Comparison of ENCODE assay signal across 16 cellular contexts in genomic region chr6:16324622-16325225, GRCh38.
DNase-seq lines count a peak whose midpoint lies in the region; ATAC-seq and TF ChIP-seq lines count a peak whose summit lies in the region.
"Had no signal": no experiment of that assay in that cellular context is flagged by ENCODE, and none has a peak within 500 bp of the region (broad histone marks: within the 10 kb centered on the region; RNA-seq: fewer than 3 reads in every experiment).

No MANE protein-coding gene starts in this region.

- TF ChIP-seq POLR2A in body of pancreas (IDR thresholded peaks at IDR 0.05): no peak

- H4K20me1 ChIP-seq in SK-N-SH (ENCODE audit: insufficient read depth) (peaks cover 7% of the 10 kb centered on the region; the same call in 1 of the 2 replicates), osteoblast (ENCODE audit: insufficient read depth, low read length) (peaks cover 24% of the 10 kb centered on the region)

- H3F3A ChIP-seq in SK-N-SH (replicated peaks; ENCODE audit: insufficient read depth): peaks cover 20% of the 10 kb centered on the region

- H3K9me2 ChIP-seq in SK-N-SH: no peaks in the 10 kb centered on the region

- H3K79me2 ChIP-seq in SK-N-SH (ENCODE audit: insufficient read depth): peaks cover 4% of the 10 kb centered on the region
- H3K79me2 ChIP-seq in osteoblast (ENCODE audit: insufficient read depth, low read length): peaks cover 3% of the 10 kb centered on the region
- H3K79me2 ChIP-seq: hepatocyte had no signal

- H3K36me3 ChIP-seq in SK-N-SH (replicated peaks in 1 of 2; ENCODE audit: control insufficient read depth in 1 of 2, insufficient read depth in 2 of 2, low read length in 1 of 2) (peaks cover 11 to 13% of the 10 kb centered on the region in 2 experiments), osteoblast (ENCODE audit: insufficient read depth, low read length) (peaks cover 6% of the 10 kb centered on the region), body of pancreas (replicated peaks in 1 of 2; ENCODE audit: insufficient read depth in 1 of 2, low read depth in 2 of 2) (peaks cover 4 to 10% of the 10 kb centered on the region in 2 donors)
- H3K36me3 ChIP-seq: MG63 had no signal

- no peak overlapping the region for H3K4me3 Mint-ChIP-seq in chondrocyte (ENCODE audit: unreplicated experiment)

- H3K27ac ChIP-seq in SK-N-SH (ENCODE audit: low read depth in 2 of 2, low read length in 1 of 2) (no peak overlapping the region), osteoblast (ENCODE audit: low read depth, low read length) (no peak overlapping the region), body of pancreas (no peak overlapping the region)
- H3K27ac ChIP-seq: hepatocyte, neutrophil had no signal

- intact Hi-C loops in body of pancreas (cut with DNase I): no loop called here
- intact Hi-C loops in posterior vena cava (cut with DNase I): loop anchor here in 1 of 2 donors (5.0 kb wide), 1 partner anchor 83 kb away; no protein-coding TSS in a partner anchor

- H3K4me1 Mint-ChIP-seq in chondrocyte (ENCODE audit: low read depth): peaks cover 49% of the 10 kb centered on the region

- WGBS in SK-N-SH (ENCODE audit: low lambda C conversion rate): 82% methylated on average over 7 of the region's 7 CpGs
- 89 to 91% methylated on average over 7 of the region's 7 CpGs for WGBS in body of pancreas, 2 donors

- H3K9me3 ChIP-seq in SK-N-SH: no peaks in the 10 kb centered on the region
- H3K9me3 ChIP-seq in osteoblast (ENCODE audit: low read depth, low read length): no peaks in the 10 kb centered on the region
- H3K9me3 ChIP-seq in body of pancreas: no peaks in the 10 kb centered on the region
- H3K9me3 ChIP-seq: MG63, neutrophil had no signal

- H3K4me1 ChIP-seq in SK-N-SH (ENCODE audit: control insufficient read depth in 1 of 2, insufficient read depth in 2 of 2, low read depth in 1 of 2, low read length in 1 of 2) (peaks cover 13 to 38% of the 10 kb centered on the region in 2 experiments; a peak in 3 of 4 replicates), osteoblast (ENCODE audit: insufficient read depth, low read length) (peaks cover 36% of the 10 kb centered on the region), body of pancreas (peaks cover 7% of the 10 kb centered on the region)

- no peaks in the 10 kb centered on the region for H3K9me3 Mint-ChIP-seq in chondrocyte (ENCODE audit: low read depth)
- H3K9me3 Mint-ChIP-seq: central memory CD8-positive, alpha-beta T cell had no signal

- H2AFZ ChIP-seq in SK-N-SH (ENCODE audit: low read depth): no peak overlapping the region
- no peak overlapping the region for H2AFZ ChIP-seq in osteoblast (ENCODE audit: low read length)
- H2AFZ ChIP-seq: hepatocyte had no signal

- H3K4me2 ChIP-seq in SK-N-SH: no peak overlapping the region
- H3K4me2 ChIP-seq in osteoblast (ENCODE audit: insufficient read depth, low read length): no peak overlapping the region
- H3K4me2 ChIP-seq: hepatocyte had no signal

- no peak overlapping the region for H3K4me3 ChIP-seq in SK-N-SH (ENCODE audit: low read depth in 2 of 2, low read length in 1 of 2)
- H3K4me3 ChIP-seq in osteoblast (ENCODE audit: insufficient read depth, low read length): no peak overlapping the region
- H3K4me3 ChIP-seq in body of pancreas: no peak overlapping the region
- H3K4me3 ChIP-seq: hepatocyte, MG63 had no signal

- no peak for TF ChIP-seq RAD21 in SK-N-SH (IDR thresholded peaks at IDR 0.05; ENCODE audit: low read length)

- ATAC-seq in SK-N-SH treated with all-trans-retinoic acid at 6 μM for 48 hours (no peak), body of pancreas (no peak)

- no peak overlapping the region for H3K9ac ChIP-seq in SK-N-SH

- CTCF ChIA-PET in SK-N-SH (lab: Yijun Ruan, JAX): interaction anchor here (0.6 to 10.2 kb wide), 5 partner anchors 8 to 1257 kb away, joined by 3 to 81 read pairs (median 5); no protein-coding TSS in a partner anchor

- TF ChIP-seq CTCF in SK-N-SH (IDR thresholded peaks at IDR 0.05) (no peak), chondrocyte (IDR thresholded peaks at IDR 0.05) (no peak), osteoblast (IDR thresholded peaks at IDR 0.05; ENCODE audit: extremely low read depth, low read depth, low read length) (no peak), body of pancreas (IDR thresholded peaks at IDR 0.05) (no peak)

- H3K36me3 Mint-ChIP-seq in chondrocyte (ENCODE audit: low read depth): peaks cover 19% of the 10 kb centered on the region

- H3K27me3 ChIP-seq in SK-N-SH (ENCODE audit: insufficient read depth) (no peaks in the 10 kb centered on the region), osteoblast (ENCODE audit: insufficient read depth, low read length) (no peaks in the 10 kb centered on the region), body of pancreas (no peaks in the 10 kb centered on the region)
- H3K27me3 ChIP-seq: hepatocyte, MG63, neutrophil had no signal

- TF ChIP-seq EP300 in SK-N-SH (IDR thresholded peaks at IDR 0.05; ENCODE audit: borderline replicate concordance in 1 of 2, low read depth in 1 of 2, low read length in 1 of 2): no peak

- POLR2A ChIA-PET in SK-N-SH (lab: Yijun Ruan, JAX): no interaction called here

- DNase-seq in SK-N-SH (no peak), RPMI7951 (ENCODE audit: low read depth) (peak; percentile 62), chondrocyte (ENCODE audit: low spot score) (no peak), osteoblast (ENCODE audit: insufficient read length, low spot score, missing footprints) (peak; percentile 73), body of pancreas (no peak), posterior vena cava (ENCODE audit: low spot score) (no peak), OCI-M1 (lab: John Stamatoyannopoulos, UW) (no peak)
- DNase-seq: 8988T; activated CD4-positive, CD25-positive, alpha-beta regulatory T cell; activated effector memory CD4-positive, alpha-beta T cell treated with anti-CD3 and anti-CD28 coated beads, Interleukin-2, amount 50 U/mL, for 16 hours; MG63; NCI-H2171 treated with DMSO at 0.1 percent for 48 hours had no signal

- H3K27me3 Mint-ChIP-seq in chondrocyte (ENCODE audit: low read depth): no peaks in the 10 kb centered on the region
- H3K27me3 Mint-ChIP-seq: central memory CD8-positive, alpha-beta T cell had no signal

- H3K27ac Mint-ChIP-seq in chondrocyte (ENCODE audit: unreplicated experiment): peak overlapping the region; percentile 33

TF ChIP-seq in SK-N-SH, 30 proteins besides CTCF, POLR2A, EP300 and RAD21:
- peak; percentile 21; the same call in 1 of the 2 replicates for TF ChIP-seq TCF12 (IDR thresholded peaks at IDR 0.05)
- no peak for TF ChIP-seq CHD2 (IDR thresholded peaks at IDR 0.05; ENCODE audit: low read length, partially characterized antibody)

TF ChIP-seq in SK-N-SH treated with all-trans-retinoic acid at 6 μM for 48 hours, 23 proteins besides CTCF, POLR2A, EP300 and RAD21 (continues in another document):
- TF ChIP-seq, protein P1, sequence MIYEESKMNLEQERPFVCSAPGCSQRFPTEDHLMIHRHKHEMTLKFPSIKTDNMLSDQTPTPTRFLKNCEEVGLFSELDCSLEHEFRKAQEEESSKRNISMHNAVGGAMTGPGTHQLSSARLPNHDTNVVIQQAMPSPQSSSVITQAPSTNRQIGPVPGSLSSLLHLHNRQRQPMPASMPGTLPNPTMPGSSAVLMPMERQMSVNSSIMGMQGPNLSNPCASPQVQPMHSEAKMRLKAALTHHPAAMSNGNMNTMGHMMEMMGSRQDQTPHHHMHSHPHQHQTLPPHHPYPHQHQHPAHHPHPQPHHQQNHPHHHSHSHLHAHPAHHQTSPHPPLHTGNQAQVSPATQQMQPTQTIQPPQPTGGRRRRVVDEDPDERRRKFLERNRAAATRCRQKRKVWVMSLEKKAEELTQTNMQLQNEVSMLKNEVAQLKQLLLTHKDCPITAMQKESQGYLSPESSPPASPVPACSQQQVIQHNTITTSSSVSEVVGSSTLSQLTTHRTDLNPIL (CRISPR knock-in tag; IDR thresholded peaks at IDR 0.05; ENCODE audit: low read depth): no peak
- TF ChIP-seq SNAI2 (CRISPR knock-in tag; IDR thresholded peaks at IDR 0.05) (no peak), ISL1 (CRISPR knock-in tag; IDR thresholded peaks at IDR 0.05) (no peak), ZC3H10 (CRISPR knock-in tag; IDR thresholded peaks at IDR 0.05) (no peak), ZNF565 (CRISPR knock-in tag; conservative IDR thresholded peaks at IDR 0.05; ENCODE audit: low read depth) (no peak), BACH2 (CRISPR knock-in tag; IDR thresholded peaks at IDR 0.05; ENCODE audit: borderline replicate concordance) (no peak), TOX (CRISPR knock-in tag; IDR thresholded peaks at IDR 0.05; ENCODE audit: borderline replicate concordance) (no peak), TCF4 (CRISPR knock-in tag; IDR thresholded peaks at IDR 0.05; ENCODE audit: borderline replicate concordance) (no peak), ARNTL (CRISPR knock-in tag; IDR thresholded peaks at IDR 0.05; ENCODE audit: borderline replicate concordance, low read depth) (no peak), ZFP3 (CRISPR knock-in tag; IDR thresholded peaks at IDR 0.05) (no peak), PPARA (CRISPR knock-in tag; IDR thresholded peaks at IDR 0.05; ENCODE audit: borderline replicate concordance) (no peak), GLIS3 (CRISPR knock-in tag; IDR thresholded peaks at IDR 0.05) (no peak)
- TF ChIP-seq, protein P2, sequence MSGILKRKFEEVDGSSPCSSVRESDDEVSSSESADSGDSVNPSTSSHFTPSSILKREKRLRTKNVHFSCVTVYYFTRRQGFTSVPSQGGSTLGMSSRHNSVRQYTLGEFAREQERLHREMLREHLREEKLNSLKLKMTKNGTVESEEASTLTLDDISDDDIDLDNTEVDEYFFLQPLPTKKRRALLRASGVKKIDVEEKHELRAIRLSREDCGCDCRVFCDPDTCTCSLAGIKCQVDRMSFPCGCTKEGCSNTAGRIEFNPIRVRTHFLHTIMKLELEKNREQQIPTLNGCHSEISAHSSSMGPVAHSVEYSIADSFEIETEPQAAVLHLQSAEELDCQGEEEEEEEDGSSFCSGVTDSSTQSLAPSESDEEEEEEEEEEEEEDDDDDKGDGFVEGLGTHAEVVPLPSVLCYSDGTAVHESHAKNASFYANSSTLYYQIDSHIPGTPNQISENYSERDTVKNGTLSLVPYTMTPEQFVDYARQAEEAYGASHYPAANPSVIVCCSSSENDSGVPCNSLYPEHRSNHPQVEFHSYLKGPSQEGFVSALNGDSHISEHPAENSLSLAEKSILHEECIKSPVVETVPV (CRISPR knock-in tag; IDR thresholded peaks at IDR 0.05): no peak

Comparison
In these comparisons a context has a peak if more than half of its experiments do, and no peak if none do; other contexts are left out.
1. DNase-seq: peak in RPMI7951 (single experiment) and osteoblast (single experiment); none in SK-N-SH (single experiment), chondrocyte (single experiment), body of pancreas (0 of 4), posterior vena cava (single experiment) and OCI-M1 (single experiment).